9 cellular contexts compared by ENCODE assay signal in the genomic region with DNA sequence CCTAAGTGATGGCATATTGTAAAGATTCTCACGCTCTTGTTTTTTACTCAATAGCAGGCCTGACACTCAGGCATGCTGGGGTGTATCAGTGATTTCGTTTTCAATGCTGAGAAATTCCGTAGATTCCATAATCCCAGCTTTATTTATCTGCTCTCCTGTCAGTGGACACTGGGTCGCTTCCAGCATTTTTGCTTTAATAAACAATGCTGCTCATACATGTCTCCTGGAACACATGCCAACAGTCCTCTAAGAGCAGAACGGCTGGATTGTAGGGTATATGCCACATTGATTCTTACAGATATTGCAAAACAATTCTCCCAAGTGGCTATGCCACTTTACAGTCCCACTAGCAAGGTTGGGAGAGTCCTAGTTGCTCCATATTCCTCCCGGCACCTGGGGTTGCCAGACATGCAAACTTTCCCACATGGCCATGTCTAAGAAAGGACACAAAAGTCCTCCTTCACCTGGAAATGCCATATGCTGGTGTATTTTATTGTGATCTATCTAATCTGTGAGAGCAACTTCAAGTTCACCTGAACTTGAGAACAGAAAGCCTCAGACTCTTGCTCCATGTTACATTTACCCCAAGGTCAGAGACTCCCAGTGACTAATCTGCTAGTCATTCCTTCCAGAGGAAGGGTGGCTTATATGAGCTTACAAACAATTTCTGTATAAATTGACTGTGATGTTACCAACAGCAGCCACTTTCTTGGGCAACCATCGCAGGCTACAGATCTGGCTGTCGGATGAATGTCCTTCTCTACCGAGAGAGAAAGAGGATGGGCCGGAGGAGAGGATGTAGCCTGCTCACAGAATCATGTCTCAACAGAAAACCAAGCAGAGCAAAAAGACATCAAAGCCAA.
DNase-seq lines count a peak whose midpoint lies in the region; ATAC-seq and TF ChIP-seq lines count a peak whose summit lies in the region.
"Had no signal": no experiment of that assay in that cellular context is flagged by ENCODE, and none has a peak within 500 bp of the region (broad histone marks: within the 10 kb centered on the region; RNA-seq: fewer than 3 reads in every experiment).

No MANE protein-coding gene starts in this region.

- DNase-seq in NCI-H2171 treated with DMSO at 0.1 percent for 48 hours (lab: John Stamatoyannopoulos, UW) (peak; percentile 29), NCI-H2171 (lab: John Stamatoyannopoulos, UW) (no peak), fibroblast of pulmonary artery (ENCODE audit: low read depth) (peak; percentile 90), DMS153 treated with DMSO at 0.1 percent for 48 hours (lab: John Stamatoyannopoulos, UW; ENCODE audit: unreplicated experiment) (no peak)
- peak; percentile 59 for DNase-seq in stimulated activated CD4-positive, alpha-beta T cell treated with anti-CD3 and anti-CD28 coated beads, Interleukin-1b, Interleukin-23, amount 100 ng/mL, for 48 hours

- H3K4me3 ChIP-seq in fibroblast of pulmonary artery (replicated peaks; ENCODE audit: low read depth, low read length): no peak overlapping the region

- ATAC-seq in GM21786 (IDR thresholded peaks at IDR 0.05; ENCODE audit: unreplicated experiment) (no peak), HG02973 (IDR thresholded peaks at IDR 0.05; ENCODE audit: unreplicated experiment) (no peak)

- TF ChIP-seq CTCF in VCaP (conservative IDR thresholded peaks at IDR 0.05): no peak
- TF ChIP-seq CTCF in fibroblast of pulmonary artery (IDR thresholded peaks at IDR 0.05; ENCODE audit: low read length, missing control alignments): no peak

- H3K27ac ChIP-seq in VCaP: peak overlapping the region; percentile 28
- H3K27ac ChIP-seq: C4-2B had no signal

Comparison
In these comparisons a context has a peak if more than half of its experiments do, and no peak if none do; other contexts are left out.
1. DNase-seq: peak in NCI-H2171 treated with DMSO at 0.1 percent for 48 hours (single experiment), fibroblast of pulmonary artery (single experiment) and stimulated activated CD4-positive, alpha-beta T cell treated with anti-CD3 and anti-CD28 coated beads, Interleukin-1b, Interleukin-23, amount 100 ng/mL, for 48 hours (single experiment); none in NCI-H2171 (single experiment) and DMS153 treated with DMSO at 0.1 percent for 48 hours (single experiment).